ENCODE assay signal across 23 cellular contexts in the genomic region with DNA sequence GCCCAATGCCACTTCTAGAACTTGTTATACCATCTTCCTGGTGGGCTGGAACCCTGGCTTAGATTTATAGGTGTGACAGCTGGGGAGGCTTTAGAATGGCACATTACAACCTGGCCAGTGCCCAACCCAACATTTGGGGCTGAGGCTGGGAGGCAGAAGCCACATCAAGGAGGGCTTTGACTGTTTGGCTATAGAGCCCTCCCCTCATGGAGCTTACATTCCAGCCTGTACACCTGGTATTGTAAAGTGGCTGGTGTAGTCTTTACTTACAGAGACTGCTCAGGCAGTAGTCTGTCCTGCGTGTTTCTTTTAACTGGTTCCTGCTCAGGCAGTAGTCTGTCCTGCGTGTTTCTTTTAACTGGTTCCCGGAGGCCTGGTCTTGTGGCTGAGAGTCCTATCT. TPM values are rescaled to one million over a fixed set of nuclear protein-coding genes. Genes with fewer than 3 reads are reported as not detected.
A peak's percentile ranks its signal among the peaks of the same experiment; 100 is the strongest.
DNase-seq lines count a peak whose midpoint lies in the region; ATAC-seq, FAIRE-seq and TF ChIP-seq lines count a peak whose summit lies in the region.
"Had no signal": no experiment of that assay in that cellular context is flagged by ENCODE, and none has a peak within 500 bp of the region (broad histone marks: within the 10 kb centered on the region; RNA-seq: fewer than 3 reads in every experiment).

No MANE protein-coding gene starts in this region.

- H3K4me3 ChIP-seq in Panc1 (ENCODE audit: low read depth in 2 of 2, low read length in 2 of 2): no peak overlapping the region
- H3K4me3 ChIP-seq in H1 (ENCODE audit: extremely low read depth in 1 of 4, insufficient read depth in 2 of 4, low read depth in 3 of 4, low read length in 4 of 4): no peak overlapping the region
- H3K4me3 ChIP-seq in trophoblast cell (ENCODE audit: low read depth, low read length): no peak overlapping the region
- H3K4me3 ChIP-seq in breast epithelium: no peak overlapping the region
- H3K4me3 ChIP-seq: BLaER1 treated with 17β-estradiol and CSF1 and Interleukin-3, amounts not matched to agents 10 nM and 100 nM; GM23338; HAP-1; SK-N-MC had no signal

- H3K4ac ChIP-seq in H1 (replicated peaks; ENCODE audit: insufficient read length, low read depth, low read length) (no peak overlapping the region), trophoblast cell (ENCODE audit: low read depth, low read length) (no peak overlapping the region)

- TF ChIP-seq EP300 in H1 (IDR thresholded peaks at IDR 0.05; ENCODE audit: borderline replicate concordance in 1 of 2, low read depth in 2 of 2, low read length in 2 of 2): no peak

- H4K5ac ChIP-seq in H1 (ENCODE audit: insufficient read length, low read depth, low read length): no peak overlapping the region

- no peaks in the 10 kb centered on the region for H3K23me2 ChIP-seq in H1 (ENCODE audit: low read depth, low read length)

- H2AFZ ChIP-seq in H1 (ENCODE audit: low read length) (no peak overlapping the region), trophoblast cell (ENCODE audit: insufficient read depth, low read length, poor library complexity) (no peak overlapping the region)
- H2AFZ ChIP-seq: GM23338 had no signal

- H4K8ac ChIP-seq in H1 (ENCODE audit: extremely low read depth, insufficient read depth, low read length): no peak overlapping the region
- H4K8ac ChIP-seq in trophoblast cell (ENCODE audit: low read depth, low read length): no peak overlapping the region

- H3K23ac ChIP-seq in H1 (ENCODE audit: insufficient read length) (no peak overlapping the region), trophoblast cell (ENCODE audit: low read length) (no peak overlapping the region)

- no peak for TF ChIP-seq RAD21 in H1 (IDR thresholded peaks at IDR 0.05 in 1 of 2, conservative IDR thresholded peaks at IDR 0.05 in 1 of 2; ENCODE audit: low read depth in 2 of 2, low read length in 2 of 2)

- H3K4me2 ChIP-seq in H1 (ENCODE audit: insufficient read depth in 1 of 2, low read depth in 2 of 2, low read length in 2 of 2) (no peak overlapping the region), trophoblast cell (ENCODE audit: low read length) (no peak overlapping the region)
- H3K4me2 ChIP-seq: BLaER1 treated with 17β-estradiol and CSF1 and Interleukin-3, amounts not matched to agents 10 nM and 100 nM; GM23338 had no signal

- CTCF ChIA-PET in Calu3 (lab: Charles Lee): no interaction called here
- CTCF ChIA-PET in Panc1 (lab: Charles Lee): no interaction called here
- CTCF ChIA-PET in H1 (lab: Charles Lee; ENCODE audit: partially characterized antibody): interaction anchor here (1.0 to 1.3 kb wide), 3 partner anchors 16 to 44 kb away, joined by 3 to 5 read pairs (median 4); no protein-coding TSS in a partner anchor

- H3K79me1 ChIP-seq in H1 (ENCODE audit: low read depth, low read length) (peaks cover 3% of the 10 kb centered on the region; the same call in 1 of the 2 replicates), trophoblast cell (ENCODE audit: low read length) (peaks cover 7% of the 10 kb centered on the region)

- intact Hi-C loops in Calu3 (cut with micrococcal nuclease; ENCODE audit: unreplicated experiment) (no loop called here), Panc1 (cut with micrococcal nuclease; ENCODE audit: unreplicated experiment) (no loop called here), breast epithelium (cut with DNase I; ENCODE audit: low total_unique reads) (no loop called here)

- H3K56ac ChIP-seq in H1 (replicated peaks; ENCODE audit: insufficient read length, low read depth, low read length): no peak overlapping the region

- in situ Hi-C loops in Panc1 (cut with HindIII; ENCODE audit: low pct_unique_long_range_greater_than_20kb, low sequenced_read_pairs): no loop called here

- TF ChIP-seq POLR2A in H1 (IDR thresholded peaks at IDR 0.05; ENCODE audit: control extremely low read depth in 1 of 2, low read depth in 2 of 2, low read length in 2 of 2) (no peak), breast epithelium (IDR thresholded peaks at IDR 0.05) (no peak)

- ATAC-seq in Panc1 (no peak), HG02610 (IDR thresholded peaks at IDR 0.05; ENCODE audit: unreplicated experiment) (no peak)
- ATAC-seq: GM23338 had no signal

- H2BK15ac ChIP-seq in H1 (ENCODE audit: low read length): peak overlapping the region; percentile 47; the same call in 1 of the 2 replicates

- H2BK12ac ChIP-seq in H1 (ENCODE audit: low read depth, low read length) (0 out of 2 replicates have a peak overlapping the region, but pooled peaks have one; percentile 75), trophoblast cell (ENCODE audit: low read length) (peak overlapping the region; percentile 34)

- no peak for DNase-seq in Calu3
- DNase-seq in Panc1 (ENCODE audit: low read depth, low spot score): no peak
- DNase-seq in H1 (ENCODE audit: low read depth in 1 of 2, low spot score in 2 of 2): no peak
- DNase-seq in trophoblast cell: no peak
- no peak for DNase-seq in NCI-H1048 (lab: John Stamatoyannopoulos, UW)
- DNase-seq in breast epithelium (ENCODE audit: low spot score in 2 of 2): no peak
- no peak for DNase-seq in stimulated activated naive CD4-positive, alpha-beta T cell (lab: John Stamatoyannopoulos, UW)
- DNase-seq: AML-193; CD4-positive, alpha-beta T cell; DND-41; HFFc6; Kasumi-1; NCI-H2029; NCI-H446; NCI-H524 treated with DMSO at 0.1 percent for 48 hours; NCI-H774; SIG-M5 had no signal

- peak overlapping the region; percentile 67 for H3K4me3 Mint-ChIP-seq in Calu3 (ENCODE audit: low read depth, unreplicated experiment)
- H3K4me3 Mint-ChIP-seq: CD4-positive, alpha-beta T cell; GM23338; HFFc6 had no signal

- H3K14ac ChIP-seq in H1 (ENCODE audit: insufficient read length) (no peak overlapping the region), trophoblast cell (ENCODE audit: low read length) (peak overlapping the region; percentile 18)

- H2BK20ac ChIP-seq in H1 (ENCODE audit: low read length): 0 out of 2 replicates have a peak overlapping the region, but pooled peaks have one; percentile 73

- TF ChIP-seq CTCF in Calu3 (IDR thresholded peaks at IDR 0.05; ENCODE audit: unreplicated experiment): no peak
- TF ChIP-seq CTCF in Panc1 (IDR thresholded peaks at IDR 0.05): no peak
- TF ChIP-seq CTCF in H1 (IDR thresholded peaks at IDR 0.05; ENCODE audit: control extremely low read depth in 1 of 3, insufficient read depth in 1 of 3, low read depth in 1 of 3, low read length in 3 of 3): no peak
- no peak for TF ChIP-seq CTCF in breast epithelium (IDR thresholded peaks at IDR 0.05)

- H3K27me3 ChIP-seq in Panc1 (ENCODE audit: control insufficient read depth, insufficient read depth, low read length) (no peaks in the 10 kb centered on the region), H1 (replicated peaks in 1 of 4; ENCODE audit: control insufficient read depth in 3 of 4, extremely low read depth in 1 of 4, insufficient read depth in 3 of 4, low read length in 3 of 4) (no peaks in the 10 kb centered on the region), trophoblast cell (ENCODE audit: insufficient read depth, low read length) (no peaks in the 10 kb centered on the region), breast epithelium (no peaks in the 10 kb centered on the region)
- H3K27me3 ChIP-seq: BLaER1 treated with 17β-estradiol and CSF1 and Interleukin-3, amounts not matched to agents 10 nM and 100 nM had no signal

- peak overlapping the region; percentile 99 for H3K27ac Mint-ChIP-seq in Calu3 (ENCODE audit: unreplicated experiment)
- H3K27ac Mint-ChIP-seq: CD4-positive, alpha-beta T cell had no signal

- H2AK5ac ChIP-seq in H1 (ENCODE audit: low read depth, low read length) (no peak overlapping the region), trophoblast cell (ENCODE audit: low read length) (peak overlapping the region; percentile 3)

- FAIRE-seq in H1 (lab: Jason Lieb, UNC): no peak
- FAIRE-seq: A204.1 had no signal

- H3K4me1 Mint-ChIP-seq in Calu3 (ENCODE audit: low read depth, unreplicated experiment): peaks cover 33% of the 10 kb centered on the region

- no TSS peak for BruUV-seq in Calu3 (replicated peaks; lab: Mats Ljungman, UMichigan)
- no TSS peak for BruUV-seq in Panc1 (replicated peaks; lab: Mats Ljungman, UMichigan)

- no peaks in the 10 kb centered on the region for H4K20me1 ChIP-seq in H1 (replicated peaks in 1 of 2; ENCODE audit: control insufficient read depth in 1 of 2, insufficient read depth in 2 of 2, low read length in 2 of 2)
- H4K20me1 ChIP-seq: BLaER1 treated with 17β-estradiol and CSF1 and Interleukin-3, amounts not matched to agents 10 nM and 100 nM had no signal

- H4K91ac ChIP-seq in H1 (replicated peaks; ENCODE audit: insufficient read length, low read length) (no peak overlapping the region), trophoblast cell (ENCODE audit: low read depth, low read length) (peak overlapping the region; percentile 3)

- no peak overlapping the region for H4K12ac ChIP-seq in trophoblast cell (ENCODE audit: low read depth, low read length)

- H3K9me3 Mint-ChIP-seq in Calu3 (ENCODE audit: low read depth, unreplicated experiment): no peaks in the 10 kb centered on the region
- H3K9me3 Mint-ChIP-seq: CD4-positive, alpha-beta T cell; GM23338; HFFc6 had no signal

- WGBS in H1 (ENCODE audit: extremely low coverage in 1 of 2, insufficient coverage in 1 of 2, insufficient read length in 1 of 2, insufficient replicate concordance in 2 of 2, low coverage in 1 of 2, low lambda C conversion rate in 2 of 2, missing lambda C conversion rate in 1 of 2), 2 experiments: 77% methylated on average over 3 of the region's 3 CpGs; no CpG with 5 or more reads in 1 of the 2 experiments
- WGBS in trophoblast cell (ENCODE audit: extremely low coverage, insufficient coverage, insufficient read length): no CpG with 5 or more reads among the region's 3 CpGs

- no peak overlapping the region; a peak in 1 of 7 replicates for H3K9ac ChIP-seq in H1 (replicated peaks in 1 of 4; ENCODE audit: extremely low read depth in 1 of 4, low read depth in 3 of 4, low read length in 3 of 4)
- no peak overlapping the region for H3K9ac ChIP-seq in trophoblast cell (ENCODE audit: low read length)
- H3K9ac ChIP-seq: BLaER1 treated with 17β-estradiol and CSF1 and Interleukin-3, amounts not matched to agents 10 nM and 100 nM had no signal

- POLR2A ChIA-PET in Panc1 (lab: Charles Lee) (no interaction called here), H1 (lab: Charles Lee; ENCODE audit: partially characterized antibody) (interaction anchor here (2.2 kb wide), 1 partner anchor 40 kb away, joined by 6 read pairs; no protein-coding TSS in a partner anchor)

- H3K18ac ChIP-seq in H1 (ENCODE audit: extremely low read depth, low read length): no peak overlapping the region
- no peak overlapping the region for H3K18ac ChIP-seq in trophoblast cell (ENCODE audit: low read length)

- H3K36me3 ChIP-seq in Panc1 (ENCODE audit: control insufficient read depth, insufficient read depth, low read length) (no peaks in the 10 kb centered on the region), H1 (ENCODE audit: control insufficient read depth in 2 of 4, insufficient read depth in 4 of 4, low read length in 3 of 4) (peaks cover 0 to 5% (median under 1%) of the 10 kb centered on the region in 4 experiments; a peak in 3 of 8 replicates), trophoblast cell (ENCODE audit: control insufficient read depth in 1 of 2, insufficient read depth in 2 of 2, low read length in 2 of 2) (no peaks in the 10 kb centered on the region), breast epithelium (no peaks in the 10 kb centered on the region)
- H3K36me3 ChIP-seq: BLaER1 treated with 17β-estradiol and CSF1 and Interleukin-3, amounts not matched to agents 10 nM and 100 nM; HAP-1 had no signal

- H3K4me1 ChIP-seq in Panc1 (ENCODE audit: control insufficient read depth, insufficient read depth, low read length) (peaks cover 14% of the 10 kb centered on the region), H1 (replicated peaks in 1 of 4; ENCODE audit: control insufficient read depth in 3 of 4, insufficient read depth in 4 of 4, low read length in 3 of 4) (peaks cover 3 to 9% (median 6%) of the 10 kb centered on the region in 4 experiments; a peak in 6 of 7 replicates), trophoblast cell (ENCODE audit: control insufficient read depth in 1 of 2, insufficient read depth in 2 of 2, low read length in 2 of 2) (peaks cover 5 to 15% of the 10 kb centered on the region in 2 experiments), breast epithelium (no peaks in the 10 kb centered on the region)
- H3K4me1 ChIP-seq: HAP-1 had no signal

- no peaks in the 10 kb centered on the region for H3K9me3 ChIP-seq in Panc1 (ENCODE audit: control insufficient read depth, insufficient read depth, low read depth, low read length)
- H3K9me3 ChIP-seq in H1 (ENCODE audit: insufficient read depth in 2 of 2, low read depth in 1 of 2, low read length in 1 of 2): no peaks in the 10 kb centered on the region
- H3K9me3 ChIP-seq in trophoblast cell (ENCODE audit: insufficient read depth, low read depth, low read length): peaks cover 2% of the 10 kb centered on the region
- H3K9me3 ChIP-seq in breast epithelium: no peaks in the 10 kb centered on the region
- H3K9me3 ChIP-seq: BLaER1 treated with 17β-estradiol and CSF1 and Interleukin-3, amounts not matched to agents 10 nM and 100 nM; HAP-1 had no signal

- H3K27me3 Mint-ChIP-seq in Calu3 (ENCODE audit: unreplicated experiment): no peaks in the 10 kb centered on the region
- H3K27me3 Mint-ChIP-seq: CD4-positive, alpha-beta T cell had no signal

- H2BK5ac ChIP-seq in H1 (ENCODE audit: low read depth, low read length) (no peak overlapping the region; the same call in 1 of the 2 replicates), trophoblast cell (ENCODE audit: low read depth, low read length, poor library complexity) (no peak overlapping the region)

- no peaks in the 10 kb centered on the region for H3K79me2 ChIP-seq in H1 (ENCODE audit: control insufficient read depth in 1 of 2, insufficient read depth in 2 of 2, low read length in 2 of 2)
- no peaks in the 10 kb centered on the region for H3K79me2 ChIP-seq in trophoblast cell (ENCODE audit: control insufficient read depth, insufficient read depth, low read length, poor library complexity)

- H2BK120ac ChIP-seq in H1 (replicated peaks; ENCODE audit: low read depth, low read length) (no peak overlapping the region), trophoblast cell (ENCODE audit: insufficient read depth, low read length, poor library complexity) (no peak overlapping the region)

- H3K36me3 Mint-ChIP-seq in Calu3 (ENCODE audit: insufficient read depth, unreplicated experiment): peaks cover 7% of the 10 kb centered on the region

- peak overlapping the region; percentile 15; the same call in 1 of the 2 replicates for H3K27ac ChIP-seq in Panc1 (ENCODE audit: low read length)
- H3K27ac ChIP-seq in H1 (ENCODE audit: low read depth, low read length): peak overlapping the region; percentile 24; the same call in 1 of the 2 replicates
- no peak overlapping the region for H3K27ac ChIP-seq in trophoblast cell (ENCODE audit: low read depth, low read length)
- no peak overlapping the region for H3K27ac ChIP-seq in breast epithelium
- H3K27ac ChIP-seq: BLaER1 treated with 17β-estradiol and CSF1 and Interleukin-3, amounts not matched to agents 10 nM and 100 nM; SK-N-MC had no signal

RNA-seq across cellular contexts. Expression of gene SLC2A1, which starts 10.0 kb away (rescaled TPM):
- 163 and 183 TPM in 2 replicates for total RNA-seq in Calu3 (2022)
- 32.9 TPM for total RNA-seq in Panc1 (2021; ENCODE audit: unreplicated experiment)
- polyA plus RNA-seq in Panc1 (2012; ENCODE audit: insufficient read length): 71.4 TPM
- 230 and 239 TPM in 2 replicates for total RNA-seq in H1 (2021; fragmentation: NEBNext Ultra II Directional; extraction: Animal tissue kit (Norgen Biotek cat#: 25700))
- 308 and 434 TPM in 2 replicates for polyA plus RNA-seq in H1 (2011; rRNA removed)
- 236 TPM for polyA plus RNA-seq in H1 (2011; cell fraction: cytosol; rRNA removed)
- polyA plus RNA-seq in H1 (2011; cell fraction: nucleus; rRNA removed): 357 TPM
- 162 to 242 TPM (median 209 TPM) in 4 replicates for polyA plus RNA-seq in H1 (2012, experiment 1 of 2)
- polyA plus RNA-seq in H1 (2012, experiment 2 of 2): 247 TPM
- 529 TPM for polyA plus RNA-seq in H1 (2013, experiment 1 of 2)
- polyA plus RNA-seq in H1 (2013, experiment 2 of 2): 510 TPM
- polyA minus RNA-seq in H1 (2011; rRNA and poly(A)+ RNA removed): 208 and 234 TPM in 2 replicates
- polyA minus RNA-seq in H1 (2011; cell fraction: cytosol; rRNA and poly(A)+ RNA removed): 142 TPM
- polyA minus RNA-seq in H1 (2011; cell fraction: nucleus; rRNA and poly(A)+ RNA removed): 197 TPM
- 1,633 and 1,681 TPM in 2 replicates for polyA plus RNA-seq in trophoblast cell (2013)
- total RNA-seq in breast epithelium: 10 to 100 TPM; 29.5 to 78.9 (median 42.1) TPM

Comparison
In these comparisons a context has a peak if more than half of its experiments do, and no peak if none do; other contexts are left out.
1. H3K27ac ChIP-seq: peak in Panc1 (single experiment) and H1 (single experiment); none in trophoblast cell (single experiment) and breast epithelium (0 of 2).